In genomic region chr18:48835119-48835518, GRCh38 we compare ENCODE assay signal across 11 cellular contexts.
DNase-seq lines count a peak whose midpoint lies in the region; ATAC-seq and TF ChIP-seq lines count a peak whose summit lies in the region.
"Had no signal": no experiment of that assay in that cellular context is flagged by ENCODE, and none has a peak within 500 bp of the region (broad histone marks: within the 10 kb centered on the region; RNA-seq: fewer than 3 reads in every experiment).

No MANE protein-coding gene starts in this region.

- peak in 1 of 10 experiments; percentile 25 for DNase-seq in CD4-positive, alpha-beta T cell
- DNase-seq in NB4 (ENCODE audit: low read depth) (peak; percentile 52), adrenal gland (peak in 3 of 7 donors; percentile 9 to 49 (median 22)), H4 (ENCODE audit: low spot score) (no peak), DMS153 treated with DMSO at 0.1 percent for 48 hours (lab: John Stamatoyannopoulos, UW; ENCODE audit: unreplicated experiment) (no peak)
- no peak for DNase-seq in naive thymus-derived CD8-positive, alpha-beta T cell
- DNase-seq: NCI-H774 had no signal

- no peaks in the 10 kb centered on the region for H3K36me3 ChIP-seq in adrenal gland (replicated peaks in 1 of 2)
- H3K36me3 ChIP-seq: uterus had no signal

- POLR2A ChIA-PET in CD4-positive, alpha-beta T cell (lab: Charles Lee), result interaction anchor here (0.9 to 3.2 kb wide), 4 partner anchors 8 to 29 kb away, joined by 3 to 24 read pairs (median 7); no protein-coding TSS in a partner anchor
- POLR2A ChIA-PET in naive thymus-derived CD8-positive, alpha-beta T cell (lab: Charles Lee), result interaction anchor here (0.7 to 4.4 kb wide), 5 partner anchors 7 to 117 kb away, joined by 3 to 18 read pairs (median 4); no protein-coding TSS in a partner anchor

- no peak overlapping the region for H3K4me3 ChIP-seq in NB4 (ENCODE audit: low read depth, low read length)
- no peak overlapping the region for H3K4me3 ChIP-seq in adrenal gland
- H3K4me3 ChIP-seq: uterus had no signal

- WGBS in adrenal gland, 4 donors, result 71 to 81% (median 77%) methylated on average over 3 of the region's 3 CpGs

- peak overlapping the region; percentile 76 for H3K27ac Mint-ChIP-seq in CD4-positive, alpha-beta T cell
- peak overlapping the region in 9 of 10 donors; percentile 22 to 95 (median 90) for H3K27ac Mint-ChIP-seq in naive thymus-derived CD8-positive, alpha-beta T cell

- no peak overlapping the region for H3K27ac ChIP-seq in CD4-positive, alpha-beta T cell (ENCODE audit: low read depth, low read length)
- H3K27ac ChIP-seq in adrenal gland, result peak overlapping the region in 3 of 5 donors; percentile 22 to 75 (median 73)
- H3K27ac ChIP-seq: uterus had no signal

- peaks cover 12 to 52% of the 10 kb centered on the region in 2 donors for H3K4me1 ChIP-seq in adrenal gland (replicated peaks in 1 of 2)

- no peaks in the 10 kb centered on the region for H3K36me3 Mint-ChIP-seq in CD4-positive, alpha-beta T cell (ENCODE audit: low read depth)
- H3K36me3 Mint-ChIP-seq in naive thymus-derived CD8-positive, alpha-beta T cell, result no peaks in the 10 kb centered on the region

- H3K9me3 Mint-ChIP-seq in CD4-positive, alpha-beta T cell, result no peaks in the 10 kb centered on the region
- no peaks in the 10 kb centered on the region for H3K9me3 Mint-ChIP-seq in naive thymus-derived CD8-positive, alpha-beta T cell

- TF ChIP-seq POLR2A in NB4 (IDR thresholded peaks at IDR 0.05; ENCODE audit: extremely low read depth, insufficient read length) (no peak), adrenal gland (IDR thresholded peaks at IDR 0.05) (no peak)

- peaks cover 90% of the 10 kb centered on the region for H3K4me1 Mint-ChIP-seq in CD4-positive, alpha-beta T cell (ENCODE audit: low read depth)
- peaks cover 34 to 91% (median 78%) of the 10 kb centered on the region in 4 donors for H3K4me1 Mint-ChIP-seq in naive thymus-derived CD8-positive, alpha-beta T cell

- H3K9me3 ChIP-seq in CD4-positive, alpha-beta T cell (ENCODE audit: control insufficient read depth, low read length), result no peaks in the 10 kb centered on the region
- no peaks in the 10 kb centered on the region for H3K9me3 ChIP-seq in adrenal gland (replicated peaks in 1 of 3)
- H3K9me3 ChIP-seq: heart left ventricle, uterus had no signal

- H3K4me3 Mint-ChIP-seq in CD4-positive, alpha-beta T cell, result peak overlapping the region; percentile 90
- H3K4me3 Mint-ChIP-seq in naive thymus-derived CD8-positive, alpha-beta T cell, result peak overlapping the region; percentile 59 to 90 (median 80)

- no peak for TF ChIP-seq CTCF in CD4-positive, alpha-beta T cell (IDR thresholded peaks at IDR 0.05)
- TF ChIP-seq CTCF in NB4 (IDR thresholded peaks at IDR 0.05; ENCODE audit: low read depth, low read length), result no peak
- TF ChIP-seq CTCF in adrenal gland (IDR thresholded peaks at IDR 0.05), result no peak

- CTCF ChIA-PET in CD4-positive, alpha-beta T cell (lab: Charles Lee), result interaction anchor here (1.0 kb wide), 1 partner anchor 115 kb away, joined by 3 read pairs; no protein-coding TSS in a partner anchor

- intact Hi-C loops in CD4-positive, alpha-beta T cell (cut with DNase I, micrococcal nuclease), result loop anchor here in 1 of 2 experiments (2.0 kb wide), 1 partner anchor 20 kb away; no protein-coding TSS in a partner anchor
- intact Hi-C loops in adrenal gland (cut with DNase I), result loop anchor here in 1 of 2 donors (10.0 kb wide), 1 partner anchor 110 kb away; no protein-coding TSS in a partner anchor

- no peaks in the 10 kb centered on the region for H3K27me3 ChIP-seq in CD4-positive, alpha-beta T cell (ENCODE audit: control insufficient read depth, insufficient read depth, low read length)
- H3K27me3 ChIP-seq in adrenal gland, result no peaks in the 10 kb centered on the region
- H3K27me3 ChIP-seq: heart left ventricle, uterus had no signal

- ATAC-seq in CD4-positive, alpha-beta T cell (ENCODE audit: poor library complexity), result no peak
- ATAC-seq in naive thymus-derived CD8-positive, alpha-beta T cell, result no peak
- ATAC-seq in GM18870 (IDR thresholded peaks at IDR 0.05; ENCODE audit: unreplicated experiment) (no peak), HG03565 (IDR thresholded peaks at IDR 0.05; ENCODE audit: unreplicated experiment) (no peak)

- no peaks in the 10 kb centered on the region for H3K27me3 Mint-ChIP-seq in CD4-positive, alpha-beta T cell
- H3K27me3 Mint-ChIP-seq in naive thymus-derived CD8-positive, alpha-beta T cell, result no peaks in the 10 kb centered on the region
